In the genomic region with DNA sequence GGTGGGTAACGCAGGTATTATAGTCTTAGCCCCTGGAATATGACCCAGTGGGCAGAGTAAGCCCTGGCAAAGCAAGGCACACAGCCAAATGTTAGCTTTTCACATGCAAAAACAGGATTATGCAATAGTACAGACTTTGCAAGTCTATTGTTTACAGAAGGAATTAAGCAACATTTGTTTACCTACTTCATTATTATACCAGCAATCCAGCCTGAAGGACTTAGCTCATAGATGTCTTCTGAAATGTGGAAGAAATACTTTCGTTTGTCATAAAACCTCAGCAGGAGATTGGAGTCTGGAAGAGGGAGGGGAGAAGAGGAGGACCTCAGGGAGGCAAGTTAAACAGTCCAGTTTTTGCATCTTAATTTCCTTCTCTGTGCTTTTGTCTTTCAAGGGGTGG, we compare ENCODE assay signal across 16 cellular contexts.
DNase-seq lines count a peak whose midpoint lies in the region; ATAC-seq and TF ChIP-seq lines count a peak whose summit lies in the region.
"Had no signal": no experiment of that assay in that cellular context is flagged by ENCODE, and none has a peak within 500 bp of the region (broad histone marks: within the 10 kb centered on the region; RNA-seq: fewer than 3 reads in every experiment).

No MANE protein-coding gene starts in this region.

- no peak for TF ChIP-seq CTCF in SK-N-SH (IDR thresholded peaks at IDR 0.05)
- no peak for TF ChIP-seq CTCF in fibroblast of villous mesenchyme (IDR thresholded peaks at IDR 0.05; ENCODE audit: insufficient read depth, low read depth, low read length)
- no peak for TF ChIP-seq CTCF in stomach (IDR thresholded peaks at IDR 0.05)
- TF ChIP-seq CTCF in Peyer's patch (IDR thresholded peaks at IDR 0.05), result no peak

- no peak for TF ChIP-seq RAD21 in SK-N-SH (IDR thresholded peaks at IDR 0.05; ENCODE audit: low read length)

- no peaks in the 10 kb centered on the region for H3K79me2 ChIP-seq in SK-N-SH (ENCODE audit: insufficient read depth)

- H4K20me1 ChIP-seq in SK-N-SH (ENCODE audit: insufficient read depth), result no peaks in the 10 kb centered on the region

- H3K9me2 ChIP-seq in SK-N-SH, result no peaks in the 10 kb centered on the region

- DNase-seq in SK-N-SH (no peak), NCI-H69 (lab: John Stamatoyannopoulos, UW) (peak; percentile 73), fibroblast of villous mesenchyme (ENCODE audit: low read depth) (peak; percentile 9), stomach (peak; percentile 32), OCI-M2 (lab: John Stamatoyannopoulos, UW; ENCODE audit: unreplicated experiment) (no peak), SW480 (ENCODE audit: low spot score) (no peak), Peyer's patch (no peak)
- DNase-seq: activated CD8-positive, alpha-beta T cell treated with anti-CD3 and anti-CD28 coated beads, Interleukin-2, amount 10 ng/mL, durations not matched to agents 7 days and 5 days; DMS79; NCI-H2081 treated with DMSO at 0.1 percent for 48 hours; psoas muscle; stimulated activated CD4-positive, alpha-beta T cell treated with anti-CD3 and anti-CD28 coated beads, Interleukin-4, amount 100 ng/mL, for 1 hour; stimulated activated naive CD4-positive, alpha-beta T cell had no signal

- H3K4me3 ChIP-seq in SK-N-SH (ENCODE audit: low read depth in 2 of 2, low read length in 1 of 2) (no peak overlapping the region), fibroblast of villous mesenchyme (ENCODE audit: low read depth, low read length) (no peak overlapping the region), stomach (no peak overlapping the region), Peyer's patch (no peak overlapping the region)
- H3K4me3 ChIP-seq: GM12878, psoas muscle had no signal

- peaks cover 4% of the 10 kb centered on the region for H3F3A ChIP-seq in SK-N-SH (replicated peaks; ENCODE audit: insufficient read depth)

- POLR2A ChIA-PET in SK-N-SH (lab: Yijun Ruan, JAX), result no interaction called here

- no peaks in the 10 kb centered on the region for H3K9me3 ChIP-seq in SK-N-SH
- H3K9me3 ChIP-seq in stomach, result no peaks in the 10 kb centered on the region
- no peaks in the 10 kb centered on the region for H3K9me3 ChIP-seq in Peyer's patch
- H3K9me3 ChIP-seq: psoas muscle had no signal

- H3K27ac ChIP-seq in SK-N-SH (ENCODE audit: low read depth in 2 of 2, low read length in 1 of 2) (no peak overlapping the region), stomach (peak overlapping the region in 1 of 5 donors; percentile 29), Peyer's patch (no peak overlapping the region)
- H3K27ac ChIP-seq: psoas muscle had no signal

- 6% methylated on average over 2 of the region's 2 CpGs for WGBS in SK-N-SH (ENCODE audit: low lambda C conversion rate)
- 10 to 30% (median 27%) methylated on average over 2 of the region's 2 CpGs for WGBS in stomach, 5 donors

- CTCF ChIA-PET in SK-N-SH (lab: Yijun Ruan, JAX), result no interaction called here

- no peak for TF ChIP-seq EP300 in SK-N-SH (IDR thresholded peaks at IDR 0.05; ENCODE audit: borderline replicate concordance in 1 of 2, low read depth in 1 of 2, low read length in 1 of 2)
- TF ChIP-seq EP300 in stomach (IDR thresholded peaks at IDR 0.05), result no peak

- no peak overlapping the region for H3K4me2 ChIP-seq in SK-N-SH

- H3K27me3 ChIP-seq in SK-N-SH (ENCODE audit: insufficient read depth) (no peaks in the 10 kb centered on the region), stomach (no peaks in the 10 kb centered on the region), Peyer's patch (no peaks in the 10 kb centered on the region)

- TF ChIP-seq POLR2A in stomach (IDR thresholded peaks at IDR 0.05) (no peak), Peyer's patch (IDR thresholded peaks at IDR 0.05) (no peak)

- H3K36me3 ChIP-seq in SK-N-SH (replicated peaks in 1 of 2; ENCODE audit: control insufficient read depth in 1 of 2, insufficient read depth in 2 of 2, low read length in 1 of 2) (no peaks in the 10 kb centered on the region), stomach (no peaks in the 10 kb centered on the region), Peyer's patch (no peaks in the 10 kb centered on the region)

- 0 out of 2 replicates have a peak overlapping the region, but pooled peaks have one; percentile 3 for H2AFZ ChIP-seq in SK-N-SH (ENCODE audit: low read depth)

- no peak for ATAC-seq in SK-N-SH treated with all-trans-retinoic acid at 6 μM for 48 hours
- ATAC-seq: activated CD8-positive, alpha-beta T cell treated with anti-CD3 and anti-CD28 coated beads, Interleukin-2, amount 10 ng/mL, durations not matched to agents 7 days and 5 days; GM12878; Panc1; psoas muscle had no signal

- no peak overlapping the region for H3K9ac ChIP-seq in SK-N-SH

- intact Hi-C loops in stomach (cut with DNase I; ENCODE audit: low total_unique reads), result no loop called here

- H3K4me1 ChIP-seq in SK-N-SH (ENCODE audit: control insufficient read depth in 1 of 2, insufficient read depth in 2 of 2, low read depth in 1 of 2, low read length in 1 of 2) (no peaks in the 10 kb centered on the region; a peak in 1 of 4 replicates), stomach (peaks cover 0 to 6% (median 0%) of the 10 kb centered on the region in 4 donors), Peyer's patch (no peaks in the 10 kb centered on the region)
- H3K4me1 ChIP-seq: psoas muscle had no signal

TF ChIP-seq in SK-N-SH, 30 proteins besides CTCF, POLR2A, EP300 and RAD21:
- TF ChIP-seq ELF1 (IDR thresholded peaks at IDR 0.05) (no peak), FOSL2 (IDR thresholded peaks at IDR 0.05; ENCODE audit: borderline replicate concordance, low read depth) (no peak), TCF12 (IDR thresholded peaks at IDR 0.05) (no peak), RFX5 (IDR thresholded peaks at IDR 0.05; ENCODE audit: low read length) (no peak), FOXM1 (IDR thresholded peaks at IDR 0.05; ENCODE audit: low read depth) (no peak), JUND (IDR thresholded peaks at IDR 0.05) (no peak), NRF1 (IDR thresholded peaks at IDR 0.05; ENCODE audit: low read depth, low read length) (no peak), TAF1 (IDR thresholded peaks at IDR 0.05; ENCODE audit: borderline replicate concordance, low read depth, low read length) (no peak), GABPA (IDR thresholded peaks at IDR 0.05; ENCODE audit: low read depth) (no peak), YY1 (IDR thresholded peaks at IDR 0.05; ENCODE audit: low read depth) (no peak)
- TF ChIP-seq, protein P1, sequence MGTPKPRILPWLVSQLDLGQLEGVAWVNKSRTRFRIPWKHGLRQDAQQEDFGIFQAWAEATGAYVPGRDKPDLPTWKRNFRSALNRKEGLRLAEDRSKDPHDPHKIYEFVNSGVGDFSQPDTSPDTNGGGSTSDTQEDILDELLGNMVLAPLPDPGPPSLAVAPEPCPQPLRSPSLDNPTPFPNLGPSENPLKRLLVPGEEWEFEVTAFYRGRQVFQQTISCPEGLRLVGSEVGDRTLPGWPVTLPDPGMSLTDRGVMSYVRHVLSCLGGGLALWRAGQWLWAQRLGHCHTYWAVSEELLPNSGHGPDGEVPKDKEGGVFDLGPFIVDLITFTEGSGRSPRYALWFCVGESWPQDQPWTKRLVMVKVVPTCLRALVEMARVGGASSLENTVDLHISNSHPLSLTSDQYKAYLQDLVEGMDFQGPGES (IDR thresholded peaks at IDR 0.05; ENCODE audit: low read depth, low read length), result no peak
- TF ChIP-seq, protein P2, sequence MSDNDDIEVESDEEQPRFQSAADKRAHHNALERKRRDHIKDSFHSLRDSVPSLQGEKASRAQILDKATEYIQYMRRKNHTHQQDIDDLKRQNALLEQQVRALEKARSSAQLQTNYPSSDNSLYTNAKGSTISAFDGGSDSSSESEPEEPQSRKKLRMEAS (IDR thresholded peaks at IDR 0.05; ENCODE audit: low read depth), result no peak

TF ChIP-seq in SK-N-SH treated with all-trans-retinoic acid at 6 μM for 48 hours, 23 proteins besides CTCF, POLR2A, EP300 and RAD21 (continues in another document):
- TF ChIP-seq BACH2 (CRISPR knock-in tag; IDR thresholded peaks at IDR 0.05; ENCODE audit: borderline replicate concordance) (no peak), ZFP3 (CRISPR knock-in tag; IDR thresholded peaks at IDR 0.05) (no peak), TCF4 (CRISPR knock-in tag; IDR thresholded peaks at IDR 0.05; ENCODE audit: borderline replicate concordance) (no peak), ZNF70 (CRISPR knock-in tag; IDR thresholded peaks at IDR 0.05) (no peak), GLIS3 (CRISPR knock-in tag; IDR thresholded peaks at IDR 0.05) (no peak), TOX (CRISPR knock-in tag; IDR thresholded peaks at IDR 0.05; ENCODE audit: borderline replicate concordance) (no peak), PPARA (CRISPR knock-in tag; IDR thresholded peaks at IDR 0.05; ENCODE audit: borderline replicate concordance) (no peak)
- TF ChIP-seq, protein P3, sequence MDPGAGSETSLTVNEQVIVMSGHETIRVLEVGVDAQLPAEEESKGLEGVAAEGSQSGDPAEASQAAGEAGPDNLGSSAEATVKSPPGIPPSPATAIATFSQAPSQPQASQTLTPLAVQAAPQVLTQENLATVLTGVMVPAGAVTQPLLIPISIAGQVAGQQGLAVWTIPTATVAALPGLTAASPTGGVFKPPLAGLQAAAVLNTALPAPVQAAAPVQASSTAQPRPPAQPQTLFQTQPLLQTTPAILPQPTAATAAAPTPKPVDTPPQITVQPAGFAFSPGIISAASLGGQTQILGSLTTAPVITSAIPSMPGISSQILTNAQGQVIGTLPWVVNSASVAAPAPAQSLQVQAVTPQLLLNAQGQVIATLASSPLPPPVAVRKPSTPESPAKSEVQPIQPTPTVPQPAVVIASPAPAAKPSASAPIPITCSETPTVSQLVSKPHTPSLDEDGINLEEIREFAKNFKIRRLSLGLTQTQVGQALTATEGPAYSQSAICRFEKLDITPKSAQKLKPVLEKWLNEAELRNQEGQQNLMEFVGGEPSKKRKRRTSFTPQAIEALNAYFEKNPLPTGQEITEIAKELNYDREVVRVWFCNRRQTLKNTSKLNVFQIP (CRISPR knock-in tag; IDR thresholded peaks at IDR 0.05; ENCODE audit: borderline replicate concordance, low read depth), result no peak
- TF ChIP-seq, protein P4, sequence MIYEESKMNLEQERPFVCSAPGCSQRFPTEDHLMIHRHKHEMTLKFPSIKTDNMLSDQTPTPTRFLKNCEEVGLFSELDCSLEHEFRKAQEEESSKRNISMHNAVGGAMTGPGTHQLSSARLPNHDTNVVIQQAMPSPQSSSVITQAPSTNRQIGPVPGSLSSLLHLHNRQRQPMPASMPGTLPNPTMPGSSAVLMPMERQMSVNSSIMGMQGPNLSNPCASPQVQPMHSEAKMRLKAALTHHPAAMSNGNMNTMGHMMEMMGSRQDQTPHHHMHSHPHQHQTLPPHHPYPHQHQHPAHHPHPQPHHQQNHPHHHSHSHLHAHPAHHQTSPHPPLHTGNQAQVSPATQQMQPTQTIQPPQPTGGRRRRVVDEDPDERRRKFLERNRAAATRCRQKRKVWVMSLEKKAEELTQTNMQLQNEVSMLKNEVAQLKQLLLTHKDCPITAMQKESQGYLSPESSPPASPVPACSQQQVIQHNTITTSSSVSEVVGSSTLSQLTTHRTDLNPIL (CRISPR knock-in tag; IDR thresholded peaks at IDR 0.05; ENCODE audit: low read depth), result no peak

Comparison
In these comparisons a context has a peak if more than half of its experiments do, and no peak if none do; other contexts are left out.
1. DNase-seq: peak in NCI-H69 (single experiment), fibroblast of villous mesenchyme (single experiment) and stomach (single experiment); none in SK-N-SH (single experiment), OCI-M2 (single experiment), SW480 (single experiment) and Peyer's patch (0 of 3).